In genomic region chr17:77618731-77619130, GRCh38 we compare ENCODE assay signal across 13 cellular contexts.
"Had no signal": no experiment of that assay in that cellular context is flagged by ENCODE, and none has a peak within 500 bp of the region (broad histone marks: within the 10 kb centered on the region; RNA-seq: fewer than 3 reads in every experiment).

No MANE protein-coding gene starts in this region.

- H3K36me3 ChIP-seq: ascending aorta, cardiac muscle cell had no signal

- H3K9me3 Mint-ChIP-seq: activated B cell treated with CpG ODN at 0.5 μM for 24 hours; activated CD4-positive, alpha-beta T cell treated with anti-CD3 and anti-CD28 coated beads, Interleukin-2, amount 10 ng/mL, durations not matched to agents 24 days and 14 days had no signal

- DNase-seq: activated B cell treated with CpG ODN at 0.5 μM for 24 hours; activated CD4-positive, alpha-beta T cell treated with anti-CD3 and anti-CD28 coated beads, Interleukin-2, amount 10 ng/mL, durations not matched to agents 24 days and 14 days; activated T-cell treated with anti-CD3 and anti-CD28 coated beads, Interleukin-2, amount 50 U/mL, for 1 hour; stimulated activated CD4-positive, alpha-beta T cell treated with anti-CD3 and anti-CD28 coated beads, Interleukin-2, amount 100 ng/mL, for 48 hours; T-helper 2 cell; trophoblast cell had no signal

- H3K27ac Mint-ChIP-seq: activated B cell treated with CpG ODN at 0.5 μM for 24 hours; activated CD4-positive, alpha-beta T cell treated with anti-CD3 and anti-CD28 coated beads, Interleukin-2, amount 10 ng/mL, durations not matched to agents 24 days and 14 days; activated T-helper 2 cell treated with anti-CD3 and anti-CD28 coated beads, Interferon-gamma antibody, Interleukin-2, Interleukin-4, amounts not matched to agents 10 μg/mL and 5 μg/mL and 100 μg/mL, durations not matched to agents 14 hours and 24 hours and 36 hours; stimulated activated memory B cell treated with anti-CD40 and anti-IgM and Interleukin-4, amounts not matched to agents 10 μg/mL and 1 μg/mL and 100 μg/mL, for 72 hours had no signal

- H3K4me3 ChIP-seq: ascending aorta, cardiac muscle cell had no signal

- H3K4me3 Mint-ChIP-seq: activated B cell treated with CpG ODN at 0.5 μM for 24 hours; activated CD4-positive, alpha-beta T cell treated with anti-CD3 and anti-CD28 coated beads, Interleukin-2, amount 10 ng/mL, durations not matched to agents 24 days and 14 days; stimulated activated memory B cell treated with anti-CD40 and anti-IgM and Interleukin-4, amounts not matched to agents 10 μg/mL and 1 μg/mL and 100 μg/mL, for 72 hours had no signal

- H3K36me3 Mint-ChIP-seq: stimulated activated memory B cell treated with anti-CD40 and anti-IgM and Interleukin-4, amounts not matched to agents 10 μg/mL and 1 μg/mL and 100 μg/mL, for 72 hours had no signal

- H3K27me3 ChIP-seq: ascending aorta, cardiac muscle cell had no signal

- ATAC-seq: left lobe of liver; SK-N-SH treated with all-trans-retinoic acid at 6 μM for 48 hours; stimulated activated memory B cell treated with anti-CD40 and anti-IgM and Interleukin-4, amounts not matched to agents 10 μg/mL and 1 μg/mL and 100 μg/mL, for 72 hours had no signal

- H3K4me1 ChIP-seq: parathyroid adenoma had no signal

- H3K9me3 ChIP-seq: ascending aorta had no signal

- H3K27ac ChIP-seq: cardiac muscle cell, parathyroid adenoma had no signal

- H3K9ac ChIP-seq: parathyroid adenoma had no signal
